Comparison of ENCODE assay signal across 19 cellular contexts in the genomic region with DNA sequence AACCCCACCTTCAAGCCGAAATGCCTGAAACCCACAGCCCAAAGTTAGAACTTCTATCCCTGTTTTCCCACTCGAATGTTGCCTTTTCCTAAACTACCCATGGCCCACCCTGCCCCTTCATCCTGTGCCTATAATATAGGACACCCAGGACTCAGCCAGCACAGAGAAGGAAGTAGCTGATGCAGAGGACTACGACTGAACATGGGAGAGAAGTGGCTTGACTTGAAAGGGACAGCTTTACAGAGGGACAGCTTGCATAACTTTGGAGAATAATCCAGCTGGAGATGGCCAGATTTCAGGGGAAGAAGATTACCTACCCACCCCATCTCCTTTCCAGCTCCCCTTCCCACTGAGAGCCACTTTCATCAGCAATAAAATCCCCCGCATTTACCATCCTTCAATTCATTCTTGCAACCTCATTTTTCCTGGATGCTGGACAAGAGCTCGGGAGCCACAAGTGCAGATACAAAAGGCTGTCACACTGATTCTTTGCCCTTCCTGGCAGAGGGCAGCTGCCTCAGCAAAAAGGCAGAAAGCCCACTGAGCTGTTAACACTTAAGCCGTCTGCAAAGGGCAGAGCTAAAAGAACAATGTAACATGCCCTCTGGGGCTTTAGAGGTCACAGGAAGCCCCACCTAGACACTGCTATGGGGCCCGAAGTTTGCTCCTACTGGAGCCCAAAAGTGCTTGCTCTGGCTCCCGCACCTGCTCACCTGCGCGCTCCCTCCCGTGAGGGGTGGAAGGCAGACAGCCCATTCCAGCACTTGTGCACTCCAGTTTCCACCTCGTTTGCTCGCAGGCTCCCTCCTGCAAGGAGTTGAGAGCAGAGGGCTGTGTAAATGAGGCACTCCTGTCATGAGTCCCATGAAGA.
A peak's percentile ranks its signal among the peaks of the same experiment; 100 is the strongest.
DNase-seq lines count a peak whose midpoint lies in the region; ATAC-seq and TF ChIP-seq lines count a peak whose summit lies in the region.
"Had no signal": no experiment of that assay in that cellular context is flagged by ENCODE, and none has a peak within 500 bp of the region (broad histone marks: within the 10 kb centered on the region; RNA-seq: fewer than 3 reads in every experiment).

No MANE protein-coding gene starts in this region.

- no peaks in the 10 kb centered on the region for H3K27me3 Mint-ChIP-seq in type B pancreatic cell
- H3K27me3 Mint-ChIP-seq: activated CD4-positive, alpha-beta T cell treated with anti-CD3 and anti-CD28 coated beads, Interleukin-2, amount 10 ng/mL, durations not matched to agents 7 days and 5 days; central memory CD8-positive, alpha-beta T cell; effector memory CD8-positive, alpha-beta T cell had no signal

- peak overlapping the region; percentile 23 for H3K4me3 Mint-ChIP-seq in type B pancreatic cell
- H3K4me3 Mint-ChIP-seq: activated CD4-positive, alpha-beta T cell treated with anti-CD3 and anti-CD28 coated beads, Interleukin-2, amount 10 ng/mL, durations not matched to agents 7 days and 5 days; central memory CD8-positive, alpha-beta T cell; effector memory CD8-positive, alpha-beta T cell had no signal

- no peak overlapping the region for H3K27ac Mint-ChIP-seq in type B pancreatic cell
- H3K27ac Mint-ChIP-seq: activated CD4-positive, alpha-beta T cell treated with anti-CD3 and anti-CD28 coated beads, Interleukin-2, amount 10 ng/mL, durations not matched to agents 7 days and 5 days had no signal

- no peaks in the 10 kb centered on the region for H3K9me3 Mint-ChIP-seq in type B pancreatic cell
- H3K9me3 Mint-ChIP-seq: activated CD4-positive, alpha-beta T cell treated with anti-CD3 and anti-CD28 coated beads, Interleukin-2, amount 10 ng/mL, durations not matched to agents 7 days and 5 days; central memory CD8-positive, alpha-beta T cell; effector memory CD8-positive, alpha-beta T cell had no signal

- peaks cover 7% of the 10 kb centered on the region for H3K4me1 Mint-ChIP-seq in type B pancreatic cell (ENCODE audit: unreplicated experiment)
- H3K4me1 Mint-ChIP-seq: activated CD4-positive, alpha-beta T cell treated with anti-CD3 and anti-CD28 coated beads, Interleukin-2, amount 10 ng/mL, durations not matched to agents 7 days and 5 days had no signal

- ATAC-seq in GM19467 (IDR thresholded peaks at IDR 0.05; ENCODE audit: unreplicated experiment) (no peak), GM21825 (IDR thresholded peaks at IDR 0.05; ENCODE audit: unreplicated experiment) (no peak)
- ATAC-seq: effector memory CD8-positive, alpha-beta T cell; sciatic nerve had no signal

- peak; percentile 12 for DNase-seq in NCI-H82 (lab: John Stamatoyannopoulos, UW)
- no peak for DNase-seq in NCI-H82 treated with DMSO at 0.1 percent for 48 hours (lab: John Stamatoyannopoulos, UW; ENCODE audit: unreplicated experiment)
- DNase-seq in cerebellum (ENCODE audit: low spot score): peak; percentile 4
- DNase-seq in islet precursor cell: peak; percentile 61
- DNase-seq in type B pancreatic cell (ENCODE audit: extremely low spot score, unreplicated experiment): no peak
- DNase-seq in NCI-H2227 treated with DMSO at 0.1 percent for 48 hours (lab: John Stamatoyannopoulos, UW): no peak
- DNase-seq: activated CD4-positive, alpha-beta T cell treated with anti-CD3 and anti-CD28 coated beads, Interleukin-2, amount 10 ng/mL, durations not matched to agents 7 days and 5 days; amygdala; effector memory CD8-positive, alpha-beta T cell; IMR-90; MM.1S; NCI-H2171; NK-92 treated with Interleukin-12 subunit alpha and Interleukin-12 subunit beta, amount 100 ng/mL, for 24 hours; stimulated activated naive CD4-positive, alpha-beta T cell; trophoblast cell had no signal

- no peaks in the 10 kb centered on the region for H3K36me3 Mint-ChIP-seq in type B pancreatic cell

- TF ChIP-seq CTCF in type B pancreatic cell (conservative IDR thresholded peaks at IDR 0.05): no peak

Comparison
In these comparisons a context has a peak if more than half of its experiments do, and no peak if none do; other contexts are left out.
1. DNase-seq: peak in NCI-H82 (single experiment), cerebellum (single experiment) and islet precursor cell (single experiment); none in NCI-H82 treated with DMSO at 0.1 percent for 48 hours (single experiment), type B pancreatic cell (single experiment) and NCI-H2227 treated with DMSO at 0.1 percent for 48 hours (single experiment).